8 cellular contexts compared by ENCODE assay signal in genomic region chr1:161227196-161227871, GRCh38. TPM values are rescaled to one million over a fixed set of nuclear protein-coding genes. Genes with fewer than 3 reads are reported as not detected.
A peak's percentile ranks its signal among the peaks of the same experiment; 100 is the strongest.
DNase-seq lines count a peak whose midpoint lies in the region; ATAC-seq and TF ChIP-seq lines count a peak whose summit lies in the region.

No MANE protein-coding gene starts in this region.

- H3K4me3 ChIP-seq in GM12875 (ENCODE audit: low read depth, low read length) = no peak overlapping the region

- H3K36me3 Mint-ChIP-seq in chondrocyte (ENCODE audit: low read depth) = peaks cover 16% of the 10 kb centered on the region

- peaks cover 26% of the 10 kb centered on the region for H3K4me1 Mint-ChIP-seq in chondrocyte (ENCODE audit: low read depth)

- peak; percentile 72 for TF ChIP-seq CTCF in GM12875 (IDR thresholded peaks at IDR 0.05; ENCODE audit: borderline replicate concordance, insufficient read depth, low read depth, low read length)
- peak; percentile 95 for TF ChIP-seq CTCF in chondrocyte (IDR thresholded peaks at IDR 0.05)

- DNase-seq in NCI-H510A (lab: John Stamatoyannopoulos, UW) (peak; percentile 56), chondrocyte (ENCODE audit: low spot score) (no peak), left kidney (ENCODE audit: low read depth, low spot score) (peak; percentile 89)
- peak; percentile 81 for DNase-seq in activated CD4-positive, alpha-beta T cell treated with anti-CD3 and anti-CD28 coated beads for 1 hour
- peak; percentile 75 to 89 for DNase-seq in stimulated activated CD4-positive, alpha-beta T cell treated with anti-CD3 and anti-CD28 coated beads, Interleukin-15, amount 100 ng/mL, for 48 hours (ENCODE audit: low read depth in 2 of 2)

- H3K4me3 Mint-ChIP-seq in chondrocyte (ENCODE audit: unreplicated experiment) = peak overlapping the region; percentile 100

- H3K9me3 Mint-ChIP-seq in chondrocyte (ENCODE audit: low read depth) = no peaks in the 10 kb centered on the region

- ATAC-seq in HG03354 (IDR thresholded peaks at IDR 0.05; ENCODE audit: poor library complexity, severe bottlenecking, unreplicated experiment) (peak; percentile 48), GM18870 (IDR thresholded peaks at IDR 0.05; ENCODE audit: unreplicated experiment) (no peak)

- no peak overlapping the region for H3K27ac Mint-ChIP-seq in chondrocyte (ENCODE audit: unreplicated experiment)

- H3K27me3 Mint-ChIP-seq in chondrocyte (ENCODE audit: low read depth) = no peaks in the 10 kb centered on the region

RNA-seq across cellular contexts. Expression of gene TOMM40L, which starts 1.5 kb away (rescaled TPM):
- total RNA-seq in chondrocyte = 9.4 to 15.8 TPM (median 10.0 TPM) in 3 replicates

RNA-seq across cellular contexts. Expression of gene APOA2, which starts 3.9 kb away (rescaled TPM):
- not detected in 3 replicates for total RNA-seq in chondrocyte

RNA-seq across cellular contexts. Expression of gene NR1I3, which starts 10.7 kb away (rescaled TPM):
- total RNA-seq in chondrocyte = not detected in 3 replicates

RNA-seq across cellular contexts. Expression of gene FCER1G, which starts 12.2 kb away (rescaled TPM):
- not detected in 3 replicates for total RNA-seq in chondrocyte

RNA-seq across cellular contexts. Expression of gene NDUFS2, which starts 25.2 kb away (rescaled TPM):
- 50.6 to 59.2 TPM (median 55.2 TPM) in 3 replicates for total RNA-seq in chondrocyte
